Comparison of ENCODE assay signal across 8 cellular contexts in the genomic region with DNA sequence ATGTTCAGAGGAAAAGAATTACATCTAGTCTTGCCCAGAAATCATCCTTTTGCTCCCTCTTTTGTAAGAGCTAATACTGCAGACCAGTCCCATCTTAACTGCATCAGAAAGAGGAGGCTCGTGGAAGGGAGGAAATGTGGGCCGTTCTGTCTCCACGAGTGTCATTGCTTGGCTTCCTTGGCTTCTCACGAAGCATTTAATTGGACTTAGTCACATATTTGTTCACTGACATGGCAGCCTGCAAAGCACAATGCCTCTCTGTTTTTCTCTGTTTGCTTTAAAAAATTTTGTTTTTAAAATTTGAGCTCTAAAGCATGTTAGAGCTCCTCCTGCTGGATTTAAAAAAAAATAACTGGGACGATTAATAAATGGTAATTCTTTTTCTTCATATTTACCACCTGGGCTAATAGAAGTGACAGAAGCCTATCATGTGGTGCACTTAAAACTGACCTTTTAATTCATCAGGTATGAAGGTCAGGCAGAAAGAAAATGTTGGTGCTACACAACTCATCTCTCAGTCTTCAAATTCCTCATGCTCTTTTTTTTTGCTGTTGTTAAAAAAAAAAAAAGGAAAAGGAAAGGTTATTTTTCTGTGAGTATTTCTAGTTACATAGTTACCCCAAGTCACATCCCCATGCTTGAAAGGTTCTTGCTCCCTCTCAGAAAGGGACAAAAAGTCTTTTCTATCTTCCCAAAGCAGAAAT. TPM values are rescaled to one million over a fixed set of nuclear protein-coding genes. Genes with fewer than 3 reads are reported as not detected.
DNase-seq lines count a peak whose midpoint lies in the region; ATAC-seq and TF ChIP-seq lines count a peak whose summit lies in the region.

No MANE protein-coding gene starts in this region.

- TF ChIP-seq EP300 in suprapubic skin (IDR thresholded peaks at IDR 0.05): no peak

- H3K27ac ChIP-seq in suprapubic skin: peak overlapping the region; percentile 85

- no peaks in the 10 kb centered on the region for H3K36me3 ChIP-seq in suprapubic skin

- no peaks in the 10 kb centered on the region for H3K9me3 Mint-ChIP-seq in activated CD8-positive, alpha-beta memory T cell treated with anti-CD3 and anti-CD28 coated beads, Interleukin-2, amount 10 ng/mL, durations not matched to agents 7 days and 5 days (ENCODE audit: low read depth)
- H3K9me3 Mint-ChIP-seq in T-helper 2 cell treated with Interferon-gamma antibody and Interleukin-4, amounts not matched to agents 5 μg/mL and 100 μg/mL, for 36 hours: no peaks in the 10 kb centered on the region
- H3K9me3 Mint-ChIP-seq in effector memory CD8-positive, alpha-beta T cell: no peaks in the 10 kb centered on the region

- TF ChIP-seq CTCF in suprapubic skin (IDR thresholded peaks at IDR 0.05): peak; percentile 30 to 67

- peaks cover 41% of the 10 kb centered on the region for H3K4me1 ChIP-seq in suprapubic skin

- no peak for DNase-seq in activated CD8-positive, alpha-beta memory T cell treated with anti-CD3 and anti-CD28 coated beads, Interleukin-2, amount 10 ng/mL, durations not matched to agents 7 days and 5 days
- DNase-seq in activated CD8-positive, alpha-beta memory T cell treated with anti-CD3 and anti-CD28 coated beads, Interleukin-2, amount 50 U/mL, for 4 hours: no peak
- DNase-seq in LHCN-M2 (ENCODE audit: low read depth): peak; percentile 96
- DNase-seq in T-helper 2 cell treated with Interferon-gamma antibody and Interleukin-4, amounts not matched to agents 5 μg/mL and 100 μg/mL, for 36 hours (ENCODE audit: low spot score): no peak
- peak; percentile 4 to 21 (median 7) for DNase-seq in effector memory CD8-positive, alpha-beta T cell
- DNase-seq in medulla oblongata (ENCODE audit: extremely low spot score): peak; percentile 85
- DNase-seq in suprapubic skin (ENCODE audit: low spot score in 2 of 2): peak in 1 of 2 donors; percentile 74
- DNase-seq in HuH-7.5 (ENCODE audit: low spot score): no peak

- no peak overlapping the region for H3K4me3 Mint-ChIP-seq in activated CD8-positive, alpha-beta memory T cell treated with anti-CD3 and anti-CD28 coated beads, Interleukin-2, amount 10 ng/mL, durations not matched to agents 7 days and 5 days
- peak overlapping the region; percentile 33 for H3K4me3 Mint-ChIP-seq in T-helper 2 cell treated with Interferon-gamma antibody and Interleukin-4, amounts not matched to agents 5 μg/mL and 100 μg/mL, for 36 hours
- peak overlapping the region; percentile 25 to 63 for H3K4me3 Mint-ChIP-seq in effector memory CD8-positive, alpha-beta T cell

- H3K27me3 Mint-ChIP-seq in activated CD8-positive, alpha-beta memory T cell treated with anti-CD3 and anti-CD28 coated beads, Interleukin-2, amount 10 ng/mL, durations not matched to agents 7 days and 5 days: peaks cover 2% of the 10 kb centered on the region
- H3K27me3 Mint-ChIP-seq in T-helper 2 cell treated with Interferon-gamma antibody and Interleukin-4, amounts not matched to agents 5 μg/mL and 100 μg/mL, for 36 hours (ENCODE audit: low read depth): no peaks in the 10 kb centered on the region
- H3K27me3 Mint-ChIP-seq in effector memory CD8-positive, alpha-beta T cell: no peaks in the 10 kb centered on the region

- H3K27ac Mint-ChIP-seq in activated CD8-positive, alpha-beta memory T cell treated with anti-CD3 and anti-CD28 coated beads, Interleukin-2, amount 10 ng/mL, durations not matched to agents 7 days and 5 days: peak overlapping the region; percentile 51
- peak overlapping the region; percentile 28 for H3K27ac Mint-ChIP-seq in T-helper 2 cell treated with Interferon-gamma antibody and Interleukin-4, amounts not matched to agents 5 μg/mL and 100 μg/mL, for 36 hours
- H3K27ac Mint-ChIP-seq in effector memory CD8-positive, alpha-beta T cell: peak overlapping the region in 1 of 2 donors; percentile 64

- H3K9me3 ChIP-seq in suprapubic skin: no peaks in the 10 kb centered on the region

- WGBS in suprapubic skin: 4% methylated on average over 5 of the region's 5 CpGs

- no peaks in the 10 kb centered on the region for H3K36me3 Mint-ChIP-seq in activated CD8-positive, alpha-beta memory T cell treated with anti-CD3 and anti-CD28 coated beads, Interleukin-2, amount 10 ng/mL, durations not matched to agents 7 days and 5 days
- H3K36me3 Mint-ChIP-seq in T-helper 2 cell treated with Interferon-gamma antibody and Interleukin-4, amounts not matched to agents 5 μg/mL and 100 μg/mL, for 36 hours (ENCODE audit: low read depth): peaks cover 4% of the 10 kb centered on the region
- H3K36me3 Mint-ChIP-seq in effector memory CD8-positive, alpha-beta T cell (ENCODE audit: insufficient read depth): no peaks in the 10 kb centered on the region

- H3K27me3 ChIP-seq in suprapubic skin: no peaks in the 10 kb centered on the region

- peak; percentile 38 for ATAC-seq in activated CD8-positive, alpha-beta memory T cell treated with anti-CD3 and anti-CD28 coated beads, Interleukin-2, amount 10 ng/mL, durations not matched to agents 7 days and 5 days
- peak; percentile 49 for ATAC-seq in effector memory CD8-positive, alpha-beta T cell (replicated peaks)

- CTCF ChIA-PET in activated CD8-positive, alpha-beta memory T cell treated with anti-CD3 and anti-CD28 coated beads, Interleukin-2, amount 10 ng/mL, durations not matched to agents 7 days and 5 days (lab: Charles Lee): interaction anchor here (0.6 to 2.5 kb wide), 21 partner anchors 12 to 597 kb away, joined by 3 to 17 read pairs (median 3); partner anchors contain the start of gene PIGC

- H3K4me3 ChIP-seq in suprapubic skin: no peak overlapping the region

- H3K4me1 Mint-ChIP-seq in activated CD8-positive, alpha-beta memory T cell treated with anti-CD3 and anti-CD28 coated beads, Interleukin-2, amount 10 ng/mL, durations not matched to agents 7 days and 5 days: peaks cover 53% of the 10 kb centered on the region
- peaks cover 37% of the 10 kb centered on the region for H3K4me1 Mint-ChIP-seq in T-helper 2 cell treated with Interferon-gamma antibody and Interleukin-4, amounts not matched to agents 5 μg/mL and 100 μg/mL, for 36 hours (ENCODE audit: low read depth)
- H3K4me1 Mint-ChIP-seq in effector memory CD8-positive, alpha-beta T cell (ENCODE audit: low read depth in 2 of 2): peaks cover 24 to 43% of the 10 kb centered on the region in 2 donors

- no peak for TF ChIP-seq POLR2A in suprapubic skin (IDR thresholded peaks at IDR 0.05)

RNA-seq across cellular contexts. Expression of gene C1orf105, which starts 21.0 kb away (rescaled TPM):
- not detected for total RNA-seq in activated CD8-positive, alpha-beta memory T cell treated with anti-CD3 and anti-CD28 coated beads, Interleukin-2, amount 10 ng/mL, durations not matched to agents 7 days and 5 days
- total RNA-seq in LHCN-M2 (2014; rRNA removed): 0.19 and 0.46 TPM in 2 replicates
- not detected for polyA plus RNA-seq in LHCN-M2 (2012)
- 1 to 10 TPM in 2 of 4 donors, under 1 TPM in 1, not detected in 1; 0.89 to 1.5 (median 1.5) TPM for total RNA-seq in suprapubic skin

RNA-seq across cellular contexts. Expression of gene PIGC, which starts 44.3 kb away (rescaled TPM):
- 10 to 100 TPM; 20.9 to 23.8 TPM for total RNA-seq in activated CD8-positive, alpha-beta memory T cell treated with anti-CD3 and anti-CD28 coated beads, Interleukin-2, amount 10 ng/mL, durations not matched to agents 7 days and 5 days
- 16.5 and 25.0 TPM in 2 replicates for total RNA-seq in LHCN-M2 (2014; rRNA removed)
- polyA plus RNA-seq in LHCN-M2 (2012): 15.5 TPM
- 10 to 100 TPM; 16.8 to 51.8 (median 34.1) TPM for total RNA-seq in suprapubic skin

Comparison
In these comparisons a context has a peak if more than half of its experiments do, and no peak if none do; other contexts are left out.
1. DNase-seq: peak in LHCN-M2 (single experiment), effector memory CD8-positive, alpha-beta T cell (3 of 3) and medulla oblongata (single experiment); none in activated CD8-positive, alpha-beta memory T cell treated with anti-CD3 and anti-CD28 coated beads, Interleukin-2, amount 10 ng/mL, durations not matched to agents 7 days and 5 days (single experiment), activated CD8-positive, alpha-beta memory T cell treated with anti-CD3 and anti-CD28 coated beads, Interleukin-2, amount 50 U/mL, for 4 hours (single experiment), T-helper 2 cell treated with Interferon-gamma antibody and Interleukin-4, amounts not matched to agents 5 μg/mL and 100 μg/mL, for 36 hours (single experiment) and HuH-7.5 (single experiment).